Comparison of ENCODE assay signal across 27 cellular contexts in genomic region chr12:63440063-63440462, GRCh38.
DNase-seq lines count a peak whose midpoint lies in the region; ATAC-seq and TF ChIP-seq lines count a peak whose summit lies in the region.
"Had no signal": no experiment of that assay in that cellular context is flagged by ENCODE, and none has a peak within 500 bp of the region (broad histone marks: within the 10 kb centered on the region; RNA-seq: fewer than 3 reads in every experiment).

No MANE protein-coding gene starts in this region.

- no peaks in the 10 kb centered on the region for H3K27me3 Mint-ChIP-seq in Calu3 (ENCODE audit: unreplicated experiment)
- H3K27me3 Mint-ChIP-seq: memory B cell, T-helper 17 cell had no signal

- DNase-seq in Calu3, result peak; percentile 9
- peak; percentile 84 for DNase-seq in NCI-H526 treated with DMSO at 0.1 percent for 48 hours (lab: John Stamatoyannopoulos, UW)
- DNase-seq in fibroblast of gingiva (ENCODE audit: low read depth), result peak; percentile 3
- peak; percentile 40 for DNase-seq in prostate gland (ENCODE audit: low spot score)
- DNase-seq in SIG-M5 (lab: John Stamatoyannopoulos, UW), result no peak
- DNase-seq in DMS153 (lab: John Stamatoyannopoulos, UW), result no peak
- DNase-seq: activated CD4-positive, alpha-beta T cell treated with anti-CD3 and anti-CD28 coated beads for 48 hours; activated naive CD4-positive, alpha-beta T cell treated with anti-CD3 and anti-CD28 coated beads for 36 hours; activated T-cell treated with anti-CD3 and anti-CD28 coated beads, Interleukin-2, amount 50 U/mL, for 72 hours; amniotic stem cell; Caco-2; colonic mucosa; IMR-90; left cardiac atrium; NCI-H1092; NCI-H1930; NCI-H2227 treated with DMSO at 0.1 percent for 48 hours; NK-92 treated with Interleukin-12 subunit alpha and Interleukin-12 subunit beta, amount 100 ng/mL, for 24 hours; stimulated activated naive B cell treated with anti-CD40 and anti-IgM and Interleukin-4, amounts not matched to agents 10 μg/mL and 1 μg/mL and 100 μg/mL, for 72 hours; T-helper 17 cell; uterus had no signal

- H3K4me3 Mint-ChIP-seq in Calu3 (ENCODE audit: low read depth, unreplicated experiment), result no peak overlapping the region
- H3K4me3 Mint-ChIP-seq: activated naive CD4-positive, alpha-beta T cell treated with anti-CD3 and anti-CD28 coated beads for 36 hours; activated T-cell treated with anti-CD3 and anti-CD28 coated beads, Interleukin-2, amount 50 U/mL, for 72 hours; memory B cell; stimulated activated naive B cell treated with anti-CD40 and anti-IgM and Interleukin-4, amounts not matched to agents 10 μg/mL and 1 μg/mL and 100 μg/mL, for 72 hours; T-helper 17 cell had no signal

- CTCF ChIA-PET in Calu3 (lab: Charles Lee), result no interaction called here

- peaks cover 4% of the 10 kb centered on the region for H3K9me3 Mint-ChIP-seq in Calu3 (ENCODE audit: low read depth, unreplicated experiment)
- H3K9me3 Mint-ChIP-seq: activated naive CD4-positive, alpha-beta T cell treated with anti-CD3 and anti-CD28 coated beads for 36 hours had no signal

- 24% methylated on average over 5 of the region's 5 CpGs for WGBS in prostate gland

- H3K27ac Mint-ChIP-seq in Calu3 (ENCODE audit: unreplicated experiment), result peak overlapping the region; percentile 1
- H3K27ac Mint-ChIP-seq: activated naive CD4-positive, alpha-beta T cell treated with anti-CD3 and anti-CD28 coated beads for 36 hours; activated T-cell treated with anti-CD3 and anti-CD28 coated beads, Interleukin-2, amount 50 U/mL, for 72 hours; memory B cell; stimulated activated naive B cell treated with anti-CD40 and anti-IgM and Interleukin-4, amounts not matched to agents 10 μg/mL and 1 μg/mL and 100 μg/mL, for 72 hours; T-helper 17 cell had no signal

- no peak for TF ChIP-seq CTCF in Calu3 (IDR thresholded peaks at IDR 0.05; ENCODE audit: unreplicated experiment)
- TF ChIP-seq CTCF in prostate gland (IDR thresholded peaks at IDR 0.05), result no peak

- peaks cover 4% of the 10 kb centered on the region for H3K36me3 Mint-ChIP-seq in Calu3 (ENCODE audit: insufficient read depth, unreplicated experiment)
- H3K36me3 Mint-ChIP-seq: memory B cell; stimulated activated naive B cell treated with anti-CD40 and anti-IgM and Interleukin-4, amounts not matched to agents 10 μg/mL and 1 μg/mL and 100 μg/mL, for 72 hours had no signal

- no peaks in the 10 kb centered on the region for H3K36me3 ChIP-seq in prostate gland
- H3K36me3 ChIP-seq: BLaER1, colonic mucosa, SJSA1, uterus had no signal

- no peak overlapping the region for H3K4me3 ChIP-seq in prostate gland
- H3K4me3 ChIP-seq: BLaER1, colonic mucosa, SJSA1, uterus had no signal

- peak overlapping the region; percentile 34 to 60 for H3K27ac ChIP-seq in prostate gland
- H3K27ac ChIP-seq: BLaER1, colonic mucosa, SJSA1, uterus had no signal

- TF ChIP-seq POLR2A in prostate gland (IDR thresholded peaks at IDR 0.05), result no peak

- peaks cover 14% of the 10 kb centered on the region for H3K4me1 Mint-ChIP-seq in Calu3 (ENCODE audit: low read depth, unreplicated experiment)
- H3K4me1 Mint-ChIP-seq: memory B cell; stimulated activated naive B cell treated with anti-CD40 and anti-IgM and Interleukin-4, amounts not matched to agents 10 μg/mL and 1 μg/mL and 100 μg/mL, for 72 hours; T-helper 17 cell had no signal

- BruUV-seq in Calu3 (replicated peaks; lab: Mats Ljungman, UMichigan), result no TSS peak

- H3K9me3 ChIP-seq in prostate gland, result no peaks in the 10 kb centered on the region
- H3K9me3 ChIP-seq: BLaER1, Caco-2, colonic mucosa, SJSA1, uterus had no signal

- no peaks in the 10 kb centered on the region for H3K27me3 ChIP-seq in prostate gland (replicated peaks; ENCODE audit: insufficient read depth)
- H3K27me3 ChIP-seq: BLaER1, colonic mucosa, SJSA1, uterus had no signal

- intact Hi-C loops in Calu3 (cut with micrococcal nuclease; ENCODE audit: unreplicated experiment) (no loop called here), prostate gland (cut with DNase I) (no loop called here)

- ATAC-seq in SK-N-SH treated with all-trans-retinoic acid at 6 μM for 48 hours (no peak), HG03025 (IDR thresholded peaks at IDR 0.05; ENCODE audit: low FRiP score, unreplicated experiment) (no peak)
- ATAC-seq: activated T-cell treated with anti-CD3 and anti-CD28 coated beads, Interleukin-2, amount 50 U/mL, for 72 hours; left cardiac atrium; Panc1; stimulated activated naive B cell treated with anti-CD40 and anti-IgM and Interleukin-4, amounts not matched to agents 10 μg/mL and 1 μg/mL and 100 μg/mL, for 72 hours; T-helper 17 cell had no signal

- H3K4me1 ChIP-seq in prostate gland (replicated peaks), result no peaks in the 10 kb centered on the region
- H3K4me1 ChIP-seq: BLaER1, Caco-2, colonic mucosa, SJSA1, uterus had no signal

TF ChIP-seq in SK-N-SH treated with all-trans-retinoic acid at 6 μM for 48 hours, 23 proteins besides CTCF, POLR2A, EP300 and RAD21:
- TF ChIP-seq ESRRG (CRISPR knock-in tag; IDR thresholded peaks at IDR 0.05), result no peak
- TF ChIP-seq POU6F1 (CRISPR knock-in tag; IDR thresholded peaks at IDR 0.05; ENCODE audit: borderline replicate concordance, low read depth), result no peak
- TF ChIP-seq ARNTL (CRISPR knock-in tag; IDR thresholded peaks at IDR 0.05; ENCODE audit: borderline replicate concordance, low read depth), result no peak
- TF ChIP-seq OSR1 (CRISPR knock-in tag; IDR thresholded peaks at IDR 0.05), result no peak
- no peak for TF ChIP-seq TOX (CRISPR knock-in tag; IDR thresholded peaks at IDR 0.05; ENCODE audit: borderline replicate concordance)
- no peak for TF ChIP-seq PPARA (CRISPR knock-in tag; IDR thresholded peaks at IDR 0.05; ENCODE audit: borderline replicate concordance)
- no peak for TF ChIP-seq TCF4 (CRISPR knock-in tag; IDR thresholded peaks at IDR 0.05; ENCODE audit: borderline replicate concordance)
- TF ChIP-seq ZNF565 (CRISPR knock-in tag; conservative IDR thresholded peaks at IDR 0.05; ENCODE audit: low read depth), result no peak
- no peak for TF ChIP-seq BACH2 (CRISPR knock-in tag; IDR thresholded peaks at IDR 0.05; ENCODE audit: borderline replicate concordance)
- TF ChIP-seq CREB5 (CRISPR knock-in tag; IDR thresholded peaks at IDR 0.05; ENCODE audit: low read depth), result no peak
- TF ChIP-seq ZC3H10 (CRISPR knock-in tag; IDR thresholded peaks at IDR 0.05), result no peak
- no peak for TF ChIP-seq RARB (CRISPR knock-in tag; IDR thresholded peaks at IDR 0.05)
- TF ChIP-seq ZNF8 (CRISPR knock-in tag; IDR thresholded peaks at IDR 0.05), result no peak
- TF ChIP-seq GLIS3 (CRISPR knock-in tag; IDR thresholded peaks at IDR 0.05), result no peak
- TF ChIP-seq ZFP3 (CRISPR knock-in tag; IDR thresholded peaks at IDR 0.05), result no peak
- no peak for TF ChIP-seq ISL1 (CRISPR knock-in tag; IDR thresholded peaks at IDR 0.05)
- no peak for TF ChIP-seq CSDC2 (CRISPR knock-in tag; IDR thresholded peaks at IDR 0.05)
- TF ChIP-seq ZNF70 (CRISPR knock-in tag; IDR thresholded peaks at IDR 0.05), result no peak

Comparison
In these comparisons a context has a peak if more than half of its experiments do, and no peak if none do; other contexts are left out.
1. DNase-seq: peak in Calu3 (single experiment), NCI-H526 treated with DMSO at 0.1 percent for 48 hours (single experiment), fibroblast of gingiva (single experiment) and prostate gland (single experiment); none in SIG-M5 (single experiment) and DMS153 (single experiment).